20 cellular contexts compared by ENCODE assay signal in the genomic region with DNA sequence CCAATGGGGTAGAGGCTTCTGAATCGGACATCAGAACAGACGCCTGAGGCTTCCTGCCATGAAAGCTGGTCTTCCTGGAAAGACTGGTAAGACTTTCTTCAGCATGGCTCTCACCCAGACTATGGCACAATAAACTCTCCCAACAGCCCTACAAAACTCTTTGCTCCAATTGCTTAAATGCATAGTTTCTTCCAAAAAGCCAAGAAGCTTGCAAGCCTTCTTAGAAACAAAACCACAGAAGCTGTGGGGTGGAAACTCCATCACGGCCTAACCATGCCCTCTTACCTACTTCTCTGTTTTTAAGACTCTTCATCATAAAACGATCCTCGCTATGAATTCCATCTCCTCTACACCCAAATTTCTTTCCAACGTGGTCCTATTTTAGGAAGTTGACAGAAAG. TPM values are rescaled to one million over a fixed set of nuclear protein-coding genes. Genes with fewer than 3 reads are reported as not detected.
A peak's percentile ranks its signal among the peaks of the same experiment; 100 is the strongest.
DNase-seq lines count a peak whose midpoint lies in the region; ATAC-seq and TF ChIP-seq lines count a peak whose summit lies in the region.
"Had no signal": no experiment of that assay in that cellular context is flagged by ENCODE, and none has a peak within 500 bp of the region (broad histone marks: within the 10 kb centered on the region; RNA-seq: fewer than 3 reads in every experiment).

No MANE protein-coding gene starts in this region.

- no peak overlapping the region for H3K4me2 ChIP-seq in neural progenitor cell

- peaks cover 44% of the 10 kb centered on the region for H3K4me1 Mint-ChIP-seq in activated naive CD8-positive, alpha-beta T cell treated with anti-CD3 and anti-CD28 coated beads, Interleukin-2, amount 10 ng/mL, durations not matched to agents 7 days and 5 days
- peaks cover 49% of the 10 kb centered on the region for H3K4me1 Mint-ChIP-seq in neural progenitor cell

- no peaks in the 10 kb centered on the region for H3K27me3 ChIP-seq in neural progenitor cell
- H3K27me3 ChIP-seq: esophagus squamous epithelium had no signal

- no peaks in the 10 kb centered on the region for H3K9me3 ChIP-seq in neural progenitor cell (ENCODE audit: low read depth)
- H3K9me3 ChIP-seq: esophagus squamous epithelium had no signal

- H2AFZ ChIP-seq in neural progenitor cell (replicated peaks), result no peak overlapping the region

- H3K4me1 ChIP-seq in neural progenitor cell, result peaks cover 9% of the 10 kb centered on the region

- no peak for ATAC-seq in activated naive CD8-positive, alpha-beta T cell treated with anti-CD3 and anti-CD28 coated beads, Interleukin-2, amount 10 ng/mL, durations not matched to agents 7 days and 5 days (ENCODE audit: low read depth)
- no peak for ATAC-seq in HG03378 (IDR thresholded peaks at IDR 0.05; ENCODE audit: unreplicated experiment)
- ATAC-seq: T-cell had no signal

- peaks cover 8% of the 10 kb centered on the region for H3K36me3 Mint-ChIP-seq in activated naive CD8-positive, alpha-beta T cell treated with anti-CD3 and anti-CD28 coated beads, Interleukin-2, amount 10 ng/mL, durations not matched to agents 7 days and 5 days
- H3K36me3 Mint-ChIP-seq in neural progenitor cell, result peaks cover 7% of the 10 kb centered on the region
- H3K36me3 Mint-ChIP-seq: T-cell had no signal

- no peaks in the 10 kb centered on the region for H3K79me2 ChIP-seq in neural progenitor cell (ENCODE audit: low read depth)

- H3K27ac ChIP-seq in neural progenitor cell, result no peak overlapping the region
- H3K27ac ChIP-seq: esophagus squamous epithelium had no signal

- H3K27ac Mint-ChIP-seq in activated naive CD8-positive, alpha-beta T cell treated with anti-CD3 and anti-CD28 coated beads, Interleukin-2, amount 10 ng/mL, durations not matched to agents 7 days and 5 days, result peak overlapping the region; percentile 76
- peak overlapping the region; percentile 72 for H3K27ac Mint-ChIP-seq in neural progenitor cell
- H3K27ac Mint-ChIP-seq: CD4-positive, alpha-beta T cell; H9; T-cell had no signal

- POLR2A ChIA-PET in activated naive CD8-positive, alpha-beta T cell treated with anti-CD3 and anti-CD28 coated beads, Interleukin-2, amount 10 ng/mL, durations not matched to agents 7 days and 5 days (lab: Charles Lee), result interaction anchor here (0.7 to 1.0 kb wide), 5 partner anchors 10 to 59 kb away, joined by 3 to 10 read pairs (median 3); no protein-coding TSS in a partner anchor

- no peak overlapping the region for H3K4me3 ChIP-seq in neural progenitor cell
- H3K4me3 ChIP-seq: esophagus squamous epithelium had no signal

- TF ChIP-seq CTCF in neural progenitor cell (IDR thresholded peaks at IDR 0.05), result no peak

- H3K36me3 ChIP-seq in neural progenitor cell, result no peaks in the 10 kb centered on the region
- H3K36me3 ChIP-seq: esophagus squamous epithelium had no signal

- H3K4me3 Mint-ChIP-seq in activated naive CD8-positive, alpha-beta T cell treated with anti-CD3 and anti-CD28 coated beads, Interleukin-2, amount 10 ng/mL, durations not matched to agents 7 days and 5 days, result peak overlapping the region; percentile 59
- no peak overlapping the region for H3K4me3 Mint-ChIP-seq in neural progenitor cell
- H3K4me3 Mint-ChIP-seq: CD4-positive, alpha-beta T cell; H9; T-cell had no signal

- H3K27me3 Mint-ChIP-seq in activated naive CD8-positive, alpha-beta T cell treated with anti-CD3 and anti-CD28 coated beads, Interleukin-2, amount 10 ng/mL, durations not matched to agents 7 days and 5 days, result peaks cover 1% of the 10 kb centered on the region
- H3K27me3 Mint-ChIP-seq in neural progenitor cell (ENCODE audit: insufficient read depth, low read depth), result peaks cover 21% of the 10 kb centered on the region
- H3K27me3 Mint-ChIP-seq: CD4-positive, alpha-beta T cell; T-cell had no signal

- H4K20me1 ChIP-seq in neural progenitor cell (ENCODE audit: low read depth), result no peaks in the 10 kb centered on the region

- DNase-seq in SKM-1 treated with dmso at 0.1 percent for 144 hours (lab: John Stamatoyannopoulos, UW; ENCODE audit: unreplicated experiment) (peak; percentile 21), SKM-1 (lab: John Stamatoyannopoulos, UW; ENCODE audit: unreplicated experiment) (no peak), Kasumi-1 (lab: John Stamatoyannopoulos, UW) (peak; percentile 16 to 59), neural progenitor cell (ENCODE audit: low spot score) (no peak), COLO668 (lab: John Stamatoyannopoulos, UW; ENCODE audit: unreplicated experiment) (no peak)
- DNase-seq in activated naive CD8-positive, alpha-beta T cell treated with anti-CD3 and anti-CD28 coated beads, Interleukin-2, amount 10 ng/mL, durations not matched to agents 7 days and 5 days, result no peak
- DNase-seq in stimulated activated CD8-positive, alpha-beta memory T cell treated with anti-CD3 and anti-CD28 coated beads, Interleukin-4, amount 100 ng/mL, for 48 hours, result no peak
- DNase-seq: activated naive CD4-positive, alpha-beta T cell treated with Interleukin-2 at 50 U/mL for 16 hours; CD4-positive, alpha-beta T cell; DND-41; esophagus squamous epithelium; H9; NCI-H1092; NCI-H2171; NCI-H82; occipital lobe; stimulated activated CD4-positive, alpha-beta T cell treated with anti-CD3 and anti-CD28 coated beads, Interleukin-4, amount 100 ng/mL, for 24 hours; T-cell; trophoblast cell had no signal

- H3K9ac ChIP-seq in neural progenitor cell, result no peak overlapping the region

- no peaks in the 10 kb centered on the region for H3K9me3 Mint-ChIP-seq in activated naive CD8-positive, alpha-beta T cell treated with anti-CD3 and anti-CD28 coated beads, Interleukin-2, amount 10 ng/mL, durations not matched to agents 7 days and 5 days
- H3K9me3 Mint-ChIP-seq in neural progenitor cell, result peaks cover 8% of the 10 kb centered on the region
- H3K9me3 Mint-ChIP-seq: CD4-positive, alpha-beta T cell; T-cell had no signal

- H3F3A ChIP-seq in neural progenitor cell (ENCODE audit: low read depth), result peaks cover 6% of the 10 kb centered on the region

RNA-seq across cellular contexts. Expression of a gene that starts 48.2 kb away (rescaled TPM):
- total RNA-seq in activated naive CD8-positive, alpha-beta T cell treated with anti-CD3 and anti-CD28 coated beads, Interleukin-2, amount 10 ng/mL, durations not matched to agents 7 days and 5 days, result 1 to 10 TPM; 2.5 to 3.2 TPM
- total RNA-seq in neural progenitor cell (ENCODE audit: low replicate concordance), result 1.4 and 2.9 TPM in 2 replicates
- total RNA-seq: H9, occipital lobe had no signal

RNA-seq across cellular contexts. Expression of a gene that starts 56.8 kb away (rescaled TPM):
- total RNA-seq in activated naive CD8-positive, alpha-beta T cell treated with anti-CD3 and anti-CD28 coated beads, Interleukin-2, amount 10 ng/mL, durations not matched to agents 7 days and 5 days, result 100 to 1,000 TPM; 361 to 385 TPM
- 0.02 and 0.87 TPM in 2 replicates for total RNA-seq in neural progenitor cell (ENCODE audit: low replicate concordance)

Comparison
In these comparisons a context has a peak if more than half of its experiments do, and no peak if none do; other contexts are left out.
1. DNase-seq: peak in SKM-1 treated with dmso at 0.1 percent for 144 hours (single experiment) and Kasumi-1 (2 of 2); none in SKM-1 (single experiment), activated naive CD8-positive, alpha-beta T cell treated with anti-CD3 and anti-CD28 coated beads, Interleukin-2, amount 10 ng/mL, durations not matched to agents 7 days and 5 days (single experiment), neural progenitor cell (single experiment), stimulated activated CD8-positive, alpha-beta memory T cell treated with anti-CD3 and anti-CD28 coated beads, Interleukin-4, amount 100 ng/mL, for 48 hours (single experiment) and COLO668 (single experiment).
2. RNA of a gene that starts 56.8 kb away (total RNA-seq): 361 to 385 TPM in activated naive CD8-positive, alpha-beta T cell treated with anti-CD3 and anti-CD28 coated beads, Interleukin-2, amount 10 ng/mL, durations not matched to agents 7 days and 5 days; 0.02 to 0.87 TPM in neural progenitor cell; every median in the first group is over 100 times any median in the second.